In genomic region chr6:95128439-95128838, GRCh38 we compare ENCODE assay signal across 6 cellular contexts.
"Had no signal": no experiment of that assay in that cellular context is flagged by ENCODE, and none has a peak within 500 bp of the region (broad histone marks: within the 10 kb centered on the region; RNA-seq: fewer than 3 reads in every experiment).

No MANE protein-coding gene starts in this region.

- DNase-seq: IMR-90, KBM-7, KG1 had no signal

- ATAC-seq: K562 had no signal

- FAIRE-seq: HTR-8/SVneo, K562 had no signal

- H3K27ac ChIP-seq: HL-60 had no signal

- H3K4me3 ChIP-seq: K562 had no signal
